Comparison of ENCODE assay signal across 11 cellular contexts in genomic region chr10:79407811-79408795, GRCh38. TPM values are rescaled to one million over a fixed set of nuclear protein-coding genes. Genes with fewer than 3 reads are reported as not detected.
DNase-seq lines count a peak whose midpoint lies in the region; ATAC-seq and TF ChIP-seq lines count a peak whose summit lies in the region.
"Had no signal": no experiment of that assay in that cellular context is flagged by ENCODE, and none has a peak within 500 bp of the region (broad histone marks: within the 10 kb centered on the region; RNA-seq: fewer than 3 reads in every experiment).

No MANE protein-coding gene starts in this region.

- H3K36me3 Mint-ChIP-seq in glutamatergic neuron (ENCODE audit: unreplicated experiment) (no peaks in the 10 kb centered on the region), osteocyte (ENCODE audit: unreplicated experiment) (peaks cover 29% of the 10 kb centered on the region)
- no peaks in the 10 kb centered on the region for H3K36me3 Mint-ChIP-seq in activated naive CD8-positive, alpha-beta T cell treated with anti-CD3 and anti-CD28 coated beads, Interleukin-2, amount 50 U/mL, for 24 hours (ENCODE audit: low read depth)

- DNase-seq in AG08396 (ENCODE audit: low spot score), result peak; percentile 56
- DNase-seq in glutamatergic neuron, result peak; percentile 13
- DNase-seq in osteocyte (ENCODE audit: extremely low spot score, unreplicated experiment), result no peak
- no peak for DNase-seq in stimulated activated CD4-positive, alpha-beta T cell treated with anti-CD3 and anti-CD28 coated beads, Interleukin-4, amount 100 ng/mL, for 4 hours
- no peak for DNase-seq in activated naive CD8-positive, alpha-beta T cell treated with anti-CD3 and anti-CD28 coated beads, Interleukin-2, amount 50 U/mL, for 24 hours
- DNase-seq: stimulated activated CD8-positive, alpha-beta memory T cell treated with anti-CD3 and anti-CD28 coated beads, Interleukin-4, amount 100 ng/mL, for 48 hours; SW 1271 had no signal

- H3K27me3 Mint-ChIP-seq in glutamatergic neuron (ENCODE audit: unreplicated experiment), result peaks cover 20% of the 10 kb centered on the region
- no peaks in the 10 kb centered on the region for H3K27me3 Mint-ChIP-seq in osteocyte (ENCODE audit: unreplicated experiment)
- peaks cover 6% of the 10 kb centered on the region for H3K27me3 Mint-ChIP-seq in activated naive CD8-positive, alpha-beta T cell treated with anti-CD3 and anti-CD28 coated beads, Interleukin-2, amount 50 U/mL, for 24 hours
- H3K27me3 Mint-ChIP-seq: central memory CD8-positive, alpha-beta T cell had no signal

- H3K27ac Mint-ChIP-seq in glutamatergic neuron (ENCODE audit: unreplicated experiment), result no peak overlapping the region
- H3K27ac Mint-ChIP-seq in osteocyte (ENCODE audit: unreplicated experiment), result peak overlapping the region; percentile 60
- H3K27ac Mint-ChIP-seq in activated naive CD8-positive, alpha-beta T cell treated with anti-CD3 and anti-CD28 coated beads, Interleukin-2, amount 50 U/mL, for 24 hours, result no peak overlapping the region

- WGBS in adipose tissue, 3 donors, result 56 to 82% (median 70%) methylated on average over 16 to 17 of the region's 17 CpGs

- no peak for TF ChIP-seq CTCF in glutamatergic neuron (IDR thresholded peaks at IDR 0.05; ENCODE audit: partially characterized antibody, unreplicated experiment)
- TF ChIP-seq CTCF in osteocyte (IDR thresholded peaks at IDR 0.05), result no peak

- peaks cover 22% of the 10 kb centered on the region for H3K4me1 Mint-ChIP-seq in glutamatergic neuron (ENCODE audit: low read depth, unreplicated experiment)
- peaks cover 39% of the 10 kb centered on the region for H3K4me1 Mint-ChIP-seq in osteocyte (ENCODE audit: unreplicated experiment)
- peaks cover 4% of the 10 kb centered on the region for H3K4me1 Mint-ChIP-seq in activated naive CD8-positive, alpha-beta T cell treated with anti-CD3 and anti-CD28 coated beads, Interleukin-2, amount 50 U/mL, for 24 hours

- H3K4me3 Mint-ChIP-seq in glutamatergic neuron (ENCODE audit: unreplicated experiment) (no peak overlapping the region), osteocyte (ENCODE audit: unreplicated experiment) (no peak overlapping the region)
- H3K4me3 Mint-ChIP-seq in activated naive CD8-positive, alpha-beta T cell treated with anti-CD3 and anti-CD28 coated beads, Interleukin-2, amount 50 U/mL, for 24 hours, result no peak overlapping the region
- H3K4me3 Mint-ChIP-seq: central memory CD8-positive, alpha-beta T cell had no signal

- H3K27ac ChIP-seq in adipose tissue (ENCODE audit: low read depth, low read length), result peak overlapping the region; percentile 31

- H3K9me3 Mint-ChIP-seq in glutamatergic neuron (ENCODE audit: unreplicated experiment) (no peaks in the 10 kb centered on the region), osteocyte (ENCODE audit: unreplicated experiment) (no peaks in the 10 kb centered on the region)
- H3K9me3 Mint-ChIP-seq in activated naive CD8-positive, alpha-beta T cell treated with anti-CD3 and anti-CD28 coated beads, Interleukin-2, amount 50 U/mL, for 24 hours, result no peaks in the 10 kb centered on the region
- H3K9me3 Mint-ChIP-seq: central memory CD8-positive, alpha-beta T cell had no signal

- ATAC-seq in HG03378 (IDR thresholded peaks at IDR 0.05; ENCODE audit: unreplicated experiment) (no peak), HG02884 (IDR thresholded peaks at IDR 0.05; ENCODE audit: unreplicated experiment) (no peak)
- no peak for ATAC-seq in activated naive CD8-positive, alpha-beta T cell treated with anti-CD3 and anti-CD28 coated beads, Interleukin-2, amount 50 U/mL, for 24 hours

RNA-seq across cellular contexts. Expression of gene ZCCHC24, which starts 37.3 kb away (rescaled TPM):
- 100 to 1,000 TPM in 1 of 3 donors, 10 to 100 TPM in 1, 1 to 10 TPM in 1; 7.4 to 121 (median 60.8) TPM for polyA plus RNA-seq in adipose tissue
- total RNA-seq in glutamatergic neuron (ENCODE audit: unreplicated experiment) (3.0 TPM), osteocyte (85.7 and 88.3 TPM in 2 replicates)

Comparison
In these comparisons a context has a peak if more than half of its experiments do, and no peak if none do; other contexts are left out.
1. DNase-seq: peak in AG08396 (single experiment) and glutamatergic neuron (single experiment); none in osteocyte (single experiment), stimulated activated CD4-positive, alpha-beta T cell treated with anti-CD3 and anti-CD28 coated beads, Interleukin-4, amount 100 ng/mL, for 4 hours (0 of 2) and activated naive CD8-positive, alpha-beta T cell treated with anti-CD3 and anti-CD28 coated beads, Interleukin-2, amount 50 U/mL, for 24 hours (single experiment).
2. RNA of gene ZCCHC24, which starts 37.3 kb away (total RNA-seq): 85.7 to 88.3 TPM in osteocyte; 3.0 TPM in glutamatergic neuron (single experiment); every median in the first group is over 10 times any median in the second.